In the genomic region with DNA sequence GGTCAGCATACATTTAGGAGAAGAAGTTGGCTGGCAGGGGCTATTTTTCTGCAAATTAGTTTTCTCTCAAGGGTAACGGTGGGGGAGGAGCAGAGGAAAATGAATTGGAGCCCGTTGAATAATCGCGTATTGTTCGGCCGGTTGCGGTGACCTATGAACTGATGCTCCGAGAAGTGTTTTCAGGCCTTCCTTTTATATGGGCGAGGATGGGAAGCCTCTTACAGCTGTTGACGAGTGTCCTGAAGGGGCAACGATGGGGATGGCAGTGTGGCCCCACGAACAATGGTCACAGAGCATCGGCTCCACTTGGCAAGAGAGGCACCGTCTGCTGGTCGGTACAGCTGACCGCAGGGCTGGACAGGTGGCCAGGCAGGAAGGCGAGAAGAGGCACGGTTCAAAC, we compare ENCODE assay signal across 17 cellular contexts.
DNase-seq lines count a peak whose midpoint lies in the region; ATAC-seq, FAIRE-seq and TF ChIP-seq lines count a peak whose summit lies in the region.
"Had no signal": no experiment of that assay in that cellular context is flagged by ENCODE, and none has a peak within 500 bp of the region (broad histone marks: within the 10 kb centered on the region; RNA-seq: fewer than 3 reads in every experiment).

No MANE protein-coding gene starts in this region.

- H3K9me3 ChIP-seq in HUES6 (ENCODE audit: control insufficient read depth, insufficient read depth, low read depth, low read length) (no peaks in the 10 kb centered on the region), stomach smooth muscle (ENCODE audit: control insufficient read depth in 2 of 2, low read length in 2 of 2) (no peaks in the 10 kb centered on the region), HepG2 (ENCODE audit: low read length) (no peaks in the 10 kb centered on the region)
- H3K9me3 ChIP-seq: body of pancreas, right lobe of liver had no signal

- TF ChIP-seq EP300 in HepG2 (IDR thresholded peaks at IDR 0.05; ENCODE audit: low read depth in 2 of 2, low read length in 2 of 2) = no peak
- no peak for TF ChIP-seq EP300 in HepG2 (CRISPR knock-in tag; IDR thresholded peaks at IDR 0.05; ENCODE audit: borderline replicate concordance)

- H3K4me1 ChIP-seq in HUES6 (ENCODE audit: control insufficient read depth, insufficient read depth, low read length) = peaks cover 32% of the 10 kb centered on the region
- peaks cover 8% of the 10 kb centered on the region for H3K4me1 ChIP-seq in stomach smooth muscle (ENCODE audit: control insufficient read depth, insufficient read depth, low read length)
- H3K4me1 ChIP-seq in HepG2 (ENCODE audit: insufficient read depth, low read length) = no peaks in the 10 kb centered on the region

- H3K79me2 ChIP-seq in HepG2 (ENCODE audit: insufficient read depth, low read length) = no peaks in the 10 kb centered on the region

- no peak for TF ChIP-seq RAD21 in HepG2 (CRISPR knock-in tag; IDR thresholded peaks at IDR 0.05)

- DNase-seq in dorsolateral prefrontal cortex = peak in 7 of 10 donors; percentile 12 to 58 (median 47)
- DNase-seq in myocyte (ENCODE audit: low read depth) = peak; percentile 20
- no peak for DNase-seq in cortex of kidney (lab: John Stamatoyannopoulos, UW)
- no peak for DNase-seq in SIG-M5 (lab: John Stamatoyannopoulos, UW)
- no peak for DNase-seq in HepG2 (ENCODE audit: low spot score)
- no peak for DNase-seq in GM10266 (ENCODE audit: extremely low spot score)
- DNase-seq: CD4-positive, alpha-beta T cell; DMS53; KBM-7; NCI-H187 treated with DMSO at 0.1 percent for 48 hours; NCI-H748 treated with DMSO at 0.1 percent for 48 hours; SW 1271 had no signal

- BruUV-seq in HepG2 (replicated peaks; lab: Mats Ljungman, UMichigan) = no TSS peak

- POLR2A ChIA-PET in HepG2 (lab: Yijun Ruan, JAX) = no interaction called here

- in situ Hi-C loops in HepG2 (cut with HindIII; ENCODE audit: extremely low pct_ligation_motif_present, low pct_unique_long_range_greater_than_20kb) = no loop called here

- ATAC-seq in HepG2 = no peak

- H3K36me3 ChIP-seq in HUES6 (ENCODE audit: control insufficient read depth, insufficient read depth, low read length) (no peaks in the 10 kb centered on the region), stomach smooth muscle (ENCODE audit: control insufficient read depth in 2 of 2, insufficient read depth in 2 of 2, low read length in 2 of 2) (no peaks in the 10 kb centered on the region), HepG2 (replicated peaks in 1 of 2; ENCODE audit: control insufficient read depth in 1 of 2, insufficient read depth in 2 of 2, low read length in 2 of 2) (no peaks in the 10 kb centered on the region)
- H3K36me3 ChIP-seq: right lobe of liver had no signal

- no peak overlapping the region for H3K27ac ChIP-seq in HUES6 (ENCODE audit: low read depth, low read length)
- H3K27ac ChIP-seq in dorsolateral prefrontal cortex = peak overlapping the region in 58 of 59 donors; percentile 6 to 92 (median 81)
- peak overlapping the region; percentile 53 for H3K27ac ChIP-seq in stomach smooth muscle (ENCODE audit: low read length)
- H3K27ac ChIP-seq in HepG2 (ENCODE audit: extremely low read length, insufficient read depth, low read length) = no peak overlapping the region
- H3K27ac ChIP-seq: right lobe of liver had no signal

- no peak for TF ChIP-seq POLR2A in HepG2 (IDR thresholded peaks at IDR 0.05; ENCODE audit: insufficient read depth in 1 of 2, low read depth in 2 of 2, low read length in 2 of 2)

- H3K27me3 ChIP-seq in HUES6 (ENCODE audit: control insufficient read depth, insufficient read depth, low read length) (peaks cover 23% of the 10 kb centered on the region), dorsolateral prefrontal cortex (no peaks in the 10 kb centered on the region), stomach smooth muscle (ENCODE audit: control insufficient read depth in 1 of 2, insufficient read depth in 2 of 2, low read length in 2 of 2) (no peaks in the 10 kb centered on the region), HepG2 (ENCODE audit: control insufficient read depth in 1 of 2, insufficient read depth in 2 of 2, low read length in 2 of 2) (peaks cover 0 to 3% of the 10 kb centered on the region in 2 experiments; a peak in 1 of 5 replicates)
- H3K27me3 ChIP-seq: body of pancreas, right lobe of liver had no signal

- 66% methylated on average over 18 of the region's 18 CpGs for WGBS in HepG2 (ENCODE audit: low lambda C conversion rate)

- no peak overlapping the region for H2AFZ ChIP-seq in HepG2 (ENCODE audit: low read length)

- no peak overlapping the region for H3K4me2 ChIP-seq in HepG2 (ENCODE audit: low read depth, low read length)

- no peak for FAIRE-seq in HepG2 (lab: Jason Lieb, UNC)
- FAIRE-seq: GM12891 had no signal

- peak overlapping the region; percentile 33; the same call in 1 of the 2 replicates for H3K4me3 ChIP-seq in HUES6 (ENCODE audit: low read depth, low read length)
- peak overlapping the region; percentile 13 to 70 (median 52) for H3K4me3 ChIP-seq in dorsolateral prefrontal cortex
- H3K4me3 ChIP-seq in stomach smooth muscle (ENCODE audit: low read length in 2 of 2) = peak overlapping the region; percentile 60 to 70
- H3K4me3 ChIP-seq in HepG2 (replicated peaks in 1 of 3; ENCODE audit: insufficient read depth in 1 of 3, low read depth in 2 of 3, low read length in 3 of 3) = no peak overlapping the region
- H3K4me3 ChIP-seq: body of pancreas, right lobe of liver had no signal

- CTCF ChIA-PET in HepG2 (lab: Yijun Ruan, JAX; ENCODE audit: low intra/inter-chr PET ratio, low total read pairs) = no interaction called here

- TF ChIP-seq CTCF in dorsolateral prefrontal cortex (IDR thresholded peaks at IDR 0.05 in 54 of 56, conservative IDR thresholded peaks at IDR 0.05 in 2 of 56; ENCODE audit: low read depth in 1 of 56, partially characterized antibody in 56 of 56) = peak in 1 of 56 donors; percentile 11
- TF ChIP-seq CTCF in HepG2 (CRISPR knock-in tag; IDR thresholded peaks at IDR 0.05) = no peak
- TF ChIP-seq CTCF in GM10266 (IDR thresholded peaks at IDR 0.05; ENCODE audit: control insufficient read depth, insufficient read depth, low read depth, missing control alignments) = no peak

- H4K20me1 ChIP-seq in HepG2 (ENCODE audit: insufficient read depth, low read length) = no peaks in the 10 kb centered on the region

- H3K9ac ChIP-seq in HUES6 (ENCODE audit: low read length) (no peak overlapping the region), stomach smooth muscle (ENCODE audit: low read length in 2 of 2) (peak overlapping the region; percentile 47 to 49), HepG2 (ENCODE audit: insufficient read depth, low read depth, low read length) (no peak overlapping the region)

- intact Hi-C loops in dorsolateral prefrontal cortex (cut with DNase I) = loop anchor here in 1 of 2 donors (5.0 kb wide), 3 partner anchors 55 to 85 kb away; no protein-coding TSS in a partner anchor
- intact Hi-C loops in HepG2 (cut with micrococcal nuclease; ENCODE audit: unreplicated experiment) = no loop called here

TF ChIP-seq in HepG2, 621 proteins besides CTCF, POLR2A, EP300 and RAD21:
- TF ChIP-seq ZNF33A (CRISPR knock-in tag; IDR thresholded peaks at IDR 0.05; ENCODE audit: borderline replicate concordance) (no peak), ZNF674 (CRISPR knock-in tag; IDR thresholded peaks at IDR 0.05; ENCODE audit: low read depth) (no peak), ZNF883 (CRISPR knock-in tag; IDR thresholded peaks at IDR 0.05; ENCODE audit: not compliant biosample characterization) (no peak), JUNB (CRISPR knock-in tag; IDR thresholded peaks at IDR 0.05; ENCODE audit: borderline replicate concordance) (no peak), JUND (CRISPR knock-in tag; IDR thresholded peaks at IDR 0.05) (no peak), ZNF615 (CRISPR knock-in tag; IDR thresholded peaks at IDR 0.05; ENCODE audit: borderline replicate concordance) (no peak), ZNF546 (CRISPR knock-in tag; conservative IDR thresholded peaks at IDR 0.05) (no peak), ZNF644 (CRISPR knock-in tag; IDR thresholded peaks at IDR 0.05; ENCODE audit: low read depth) (no peak)
- TF ChIP-seq, protein P1, sequence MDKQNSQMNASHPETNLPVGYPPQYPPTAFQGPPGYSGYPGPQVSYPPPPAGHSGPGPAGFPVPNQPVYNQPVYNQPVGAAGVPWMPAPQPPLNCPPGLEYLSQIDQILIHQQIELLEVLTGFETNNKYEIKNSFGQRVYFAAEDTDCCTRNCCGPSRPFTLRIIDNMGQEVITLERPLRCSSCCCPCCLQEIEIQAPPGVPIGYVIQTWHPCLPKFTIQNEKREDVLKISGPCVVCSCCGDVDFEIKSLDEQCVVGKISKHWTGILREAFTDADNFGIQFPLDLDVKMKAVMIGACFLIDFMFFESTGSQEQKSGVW (CRISPR knock-in tag; IDR thresholded peaks at IDR 0.05; ENCODE audit: borderline replicate concordance) = no peak
- TF ChIP-seq, protein P2, sequence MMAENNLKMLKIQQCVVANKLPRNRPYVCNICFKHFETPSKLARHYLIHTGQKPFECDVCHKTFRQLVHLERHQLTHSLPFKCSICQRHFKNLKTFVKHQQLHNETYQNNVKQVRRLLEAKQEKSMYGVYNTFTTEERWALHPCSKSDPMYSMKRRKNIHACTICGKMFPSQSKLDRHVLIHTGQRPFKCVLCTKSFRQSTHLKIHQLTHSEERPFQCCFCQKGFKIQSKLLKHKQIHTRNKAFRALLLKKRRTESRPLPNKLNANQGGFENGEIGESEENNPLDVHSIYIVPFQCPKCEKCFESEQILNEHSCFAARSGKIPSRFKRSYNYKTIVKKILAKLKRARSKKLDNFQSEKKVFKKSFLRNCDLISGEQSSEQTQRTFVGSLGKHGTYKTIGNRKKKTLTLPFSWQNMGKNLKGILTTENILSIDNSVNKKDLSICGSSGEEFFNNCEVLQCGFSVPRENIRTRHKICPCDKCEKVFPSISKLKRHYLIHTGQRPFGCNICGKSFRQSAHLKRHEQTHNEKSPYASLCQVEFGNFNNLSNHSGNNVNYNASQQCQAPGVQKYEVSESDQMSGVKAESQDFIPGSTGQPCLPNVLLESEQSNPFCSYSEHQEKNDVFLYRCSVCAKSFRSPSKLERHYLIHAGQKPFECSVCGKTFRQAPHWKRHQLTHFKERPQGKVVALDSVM (CRISPR knock-in tag; IDR thresholded peaks at IDR 0.05) = no peak
- TF ChIP-seq, protein P3, sequence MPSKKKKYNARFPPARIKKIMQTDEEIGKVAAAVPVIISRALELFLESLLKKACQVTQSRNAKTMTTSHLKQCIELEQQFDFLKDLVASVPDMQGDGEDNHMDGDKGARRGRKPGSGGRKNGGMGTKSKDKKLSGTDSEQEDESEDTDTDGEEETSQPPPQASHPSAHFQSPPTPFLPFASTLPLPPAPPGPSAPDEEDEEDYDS (CRISPR knock-in tag; IDR thresholded peaks at IDR 0.05) = no peak

Comparison
In these comparisons a context has a peak if more than half of its experiments do, and no peak if none do; other contexts are left out.
1. H3K27ac ChIP-seq: peak in dorsolateral prefrontal cortex (58 of 59) and stomach smooth muscle (single experiment); none in HUES6 (single experiment) and HepG2 (single experiment).
2. H3K4me3 ChIP-seq: peak in HUES6 (single experiment), dorsolateral prefrontal cortex (59 of 59) and stomach smooth muscle (2 of 2); none in HepG2 (0 of 3).
3. H3K9ac ChIP-seq: peak in stomach smooth muscle (2 of 2); none in HUES6 (single experiment) and HepG2 (single experiment).
4. DNase-seq: peak in dorsolateral prefrontal cortex (7 of 10) and myocyte (single experiment); none in cortex of kidney (single experiment), SIG-M5 (single experiment), HepG2 (single experiment) and GM10266 (single experiment).